In the genomic region with DNA sequence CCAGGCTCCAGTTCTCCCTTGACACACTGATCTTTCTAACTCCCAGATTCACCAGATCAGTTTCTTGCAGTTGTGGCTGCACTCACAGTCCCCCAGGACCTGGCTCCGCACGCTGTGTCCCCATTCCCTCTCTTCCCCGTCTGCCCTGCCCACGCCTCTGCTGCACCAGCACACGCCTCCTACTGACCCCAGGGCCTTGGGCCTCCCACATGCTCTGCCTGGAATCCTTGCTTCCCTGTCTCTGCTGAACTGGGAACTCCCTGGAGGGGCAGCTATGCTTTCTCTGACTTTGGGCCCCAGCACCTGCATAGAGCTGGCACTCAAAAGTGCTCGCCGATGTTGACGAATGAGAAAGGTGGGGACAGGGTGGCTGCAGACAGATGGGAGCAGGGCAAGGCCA, we compare ENCODE assay signal across 2 cellular contexts.
TF ChIP-seq lines count a peak whose summit lies in the region.

No MANE protein-coding gene starts in this region.

TF ChIP-seq in GM23338, 12 proteins besides CTCF, POLR2A, EP300 and RAD21 (continued from another document):
- TF ChIP-seq, protein P1, sequence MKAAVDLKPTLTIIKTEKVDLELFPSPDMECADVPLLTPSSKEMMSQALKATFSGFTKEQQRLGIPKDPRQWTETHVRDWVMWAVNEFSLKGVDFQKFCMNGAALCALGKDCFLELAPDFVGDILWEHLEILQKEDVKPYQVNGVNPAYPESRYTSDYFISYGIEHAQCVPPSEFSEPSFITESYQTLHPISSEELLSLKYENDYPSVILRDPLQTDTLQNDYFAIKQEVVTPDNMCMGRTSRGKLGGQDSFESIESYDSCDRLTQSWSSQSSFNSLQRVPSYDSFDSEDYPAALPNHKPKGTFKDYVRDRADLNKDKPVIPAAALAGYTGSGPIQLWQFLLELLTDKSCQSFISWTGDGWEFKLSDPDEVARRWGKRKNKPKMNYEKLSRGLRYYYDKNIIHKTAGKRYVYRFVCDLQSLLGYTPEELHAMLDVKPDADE (IDR thresholded peaks at IDR 0.05): no peak
- no peak for TF ChIP-seq NANOG (IDR thresholded peaks at IDR 0.05; ENCODE audit: borderline replicate concordance)
- TF ChIP-seq, protein P2, sequence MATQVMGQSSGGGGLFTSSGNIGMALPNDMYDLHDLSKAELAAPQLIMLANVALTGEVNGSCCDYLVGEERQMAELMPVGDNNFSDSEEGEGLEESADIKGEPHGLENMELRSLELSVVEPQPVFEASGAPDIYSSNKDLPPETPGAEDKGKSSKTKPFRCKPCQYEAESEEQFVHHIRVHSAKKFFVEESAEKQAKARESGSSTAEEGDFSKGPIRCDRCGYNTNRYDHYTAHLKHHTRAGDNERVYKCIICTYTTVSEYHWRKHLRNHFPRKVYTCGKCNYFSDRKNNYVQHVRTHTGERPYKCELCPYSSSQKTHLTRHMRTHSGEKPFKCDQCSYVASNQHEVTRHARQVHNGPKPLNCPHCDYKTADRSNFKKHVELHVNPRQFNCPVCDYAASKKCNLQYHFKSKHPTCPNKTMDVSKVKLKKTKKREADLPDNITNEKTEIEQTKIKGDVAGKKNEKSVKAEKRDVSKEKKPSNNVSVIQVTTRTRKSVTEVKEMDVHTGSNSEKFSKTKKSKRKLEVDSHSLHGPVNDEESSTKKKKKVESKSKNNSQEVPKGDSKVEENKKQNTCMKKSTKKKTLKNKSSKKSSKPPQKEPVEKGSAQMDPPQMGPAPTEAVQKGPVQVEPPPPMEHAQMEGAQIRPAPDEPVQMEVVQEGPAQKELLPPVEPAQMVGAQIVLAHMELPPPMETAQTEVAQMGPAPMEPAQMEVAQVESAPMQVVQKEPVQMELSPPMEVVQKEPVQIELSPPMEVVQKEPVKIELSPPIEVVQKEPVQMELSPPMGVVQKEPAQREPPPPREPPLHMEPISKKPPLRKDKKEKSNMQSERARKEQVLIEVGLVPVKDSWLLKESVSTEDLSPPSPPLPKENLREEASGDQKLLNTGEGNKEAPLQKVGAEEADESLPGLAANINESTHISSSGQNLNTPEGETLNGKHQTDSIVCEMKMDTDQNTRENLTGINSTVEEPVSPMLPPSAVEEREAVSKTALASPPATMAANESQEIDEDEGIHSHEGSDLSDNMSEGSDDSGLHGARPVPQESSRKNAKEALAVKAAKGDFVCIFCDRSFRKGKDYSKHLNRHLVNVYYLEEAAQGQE (IDR thresholded peaks at IDR 0.05; ENCODE audit: unreplicated experiment): no peak
- no peak for TF ChIP-seq ZNF331 (CRISPR knock-in tag; IDR thresholded peaks at IDR 0.05; ENCODE audit: low read depth)
- TF ChIP-seq, protein P3, sequence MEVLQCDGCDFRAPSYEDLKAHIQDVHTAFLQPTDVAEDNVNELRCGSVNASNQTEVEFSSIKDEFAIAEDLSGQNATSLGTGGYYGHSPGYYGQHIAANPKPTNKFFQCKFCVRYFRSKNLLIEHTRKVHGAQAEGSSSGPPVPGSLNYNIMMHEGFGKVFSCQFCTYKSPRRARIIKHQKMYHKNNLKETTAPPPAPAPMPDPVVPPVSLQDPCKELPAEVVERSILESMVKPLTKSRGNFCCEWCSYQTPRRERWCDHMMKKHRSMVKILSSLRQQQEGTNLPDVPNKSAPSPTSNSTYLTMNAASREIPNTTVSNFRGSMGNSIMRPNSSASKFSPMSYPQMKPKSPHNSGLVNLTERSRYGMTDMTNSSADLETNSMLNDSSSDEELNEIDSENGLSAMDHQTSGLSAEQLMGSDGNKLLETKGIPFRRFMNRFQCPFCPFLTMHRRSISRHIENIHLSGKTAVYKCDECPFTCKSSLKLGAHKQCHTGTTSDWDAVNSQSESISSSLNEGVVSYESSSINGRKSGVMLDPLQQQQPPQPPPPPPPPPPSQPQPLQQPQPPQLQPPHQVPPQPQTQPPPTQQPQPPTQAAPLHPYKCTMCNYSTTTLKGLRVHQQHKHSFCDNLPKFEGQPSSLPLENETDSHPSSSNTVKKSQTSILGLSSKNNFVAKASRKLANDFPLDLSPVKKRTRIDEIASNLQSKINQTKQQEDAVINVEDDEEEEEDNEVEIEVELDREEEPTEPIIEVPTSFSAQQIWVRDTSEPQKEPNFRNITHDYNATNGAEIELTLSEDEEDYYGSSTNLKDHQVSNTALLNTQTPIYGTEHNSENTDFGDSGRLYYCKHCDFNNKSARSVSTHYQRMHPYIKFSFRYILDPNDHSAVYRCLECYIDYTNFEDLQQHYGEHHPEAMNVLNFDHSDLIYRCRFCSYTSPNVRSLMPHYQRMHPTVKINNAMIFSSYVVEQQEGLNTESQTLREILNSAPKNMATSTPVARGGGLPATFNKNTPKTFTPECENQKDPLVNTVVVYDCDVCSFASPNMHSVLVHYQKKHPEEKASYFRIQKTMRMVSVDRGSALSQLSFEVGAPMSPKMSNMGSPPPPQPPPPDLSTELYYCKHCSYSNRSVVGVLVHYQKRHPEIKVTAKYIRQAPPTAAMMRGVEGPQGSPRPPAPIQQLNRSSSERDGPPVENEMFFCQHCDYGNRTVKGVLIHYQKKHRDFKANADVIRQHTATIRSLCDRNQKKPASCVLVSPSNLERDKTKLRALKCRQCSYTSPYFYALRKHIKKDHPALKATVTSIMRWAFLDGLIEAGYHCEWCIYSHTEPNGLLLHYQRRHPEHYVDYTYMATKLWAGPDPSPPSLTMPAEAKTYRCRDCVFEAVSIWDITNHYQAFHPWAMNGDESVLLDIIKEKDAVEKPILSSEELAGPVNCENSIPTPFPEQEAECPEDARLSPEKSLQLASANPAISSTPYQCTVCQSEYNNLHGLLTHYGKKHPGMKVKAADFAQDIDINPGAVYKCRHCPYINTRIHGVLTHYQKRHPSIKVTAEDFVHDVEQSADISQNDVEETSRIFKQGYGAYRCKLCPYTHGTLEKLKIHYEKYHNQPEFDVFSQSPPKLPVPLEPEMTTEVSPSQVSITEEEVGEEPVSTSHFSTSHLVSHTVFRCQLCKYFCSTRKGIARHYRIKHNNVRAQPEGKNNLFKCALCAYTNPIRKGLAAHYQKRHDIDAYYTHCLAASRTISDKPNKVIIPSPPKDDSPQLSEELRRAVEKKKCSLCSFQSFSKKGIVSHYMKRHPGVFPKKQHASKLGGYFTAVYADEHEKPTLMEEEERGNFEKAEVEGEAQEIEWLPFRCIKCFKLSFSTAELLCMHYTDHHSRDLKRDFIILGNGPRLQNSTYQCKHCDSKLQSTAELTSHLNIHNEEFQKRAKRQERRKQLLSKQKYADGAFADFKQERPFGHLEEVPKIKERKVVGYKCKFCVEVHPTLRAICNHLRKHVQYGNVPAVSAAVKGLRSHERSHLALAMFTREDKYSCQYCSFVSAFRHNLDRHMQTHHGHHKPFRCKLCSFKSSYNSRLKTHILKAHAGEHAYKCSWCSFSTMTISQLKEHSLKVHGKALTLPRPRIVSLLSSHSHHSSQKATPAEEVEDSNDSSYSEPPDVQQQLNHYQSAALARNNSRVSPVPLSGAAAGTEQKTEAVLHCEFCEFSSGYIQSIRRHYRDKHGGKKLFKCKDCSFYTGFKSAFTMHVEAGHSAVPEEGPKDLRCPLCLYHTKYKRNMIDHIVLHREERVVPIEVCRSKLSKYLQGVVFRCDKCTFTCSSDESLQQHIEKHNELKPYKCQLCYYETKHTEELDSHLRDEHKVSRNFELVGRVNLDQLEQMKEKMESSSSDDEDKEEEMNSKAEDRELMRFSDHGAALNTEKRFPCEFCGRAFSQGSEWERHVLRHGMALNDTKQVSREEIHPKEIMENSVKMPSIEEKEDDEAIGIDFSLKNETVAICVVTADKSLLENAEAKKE (CRISPR knock-in tag; IDR thresholded peaks at IDR 0.05): no peak
- TF ChIP-seq EZH2 (IDR thresholded peaks at IDR 0.05; ENCODE audit: low read depth, unreplicated experiment): no peak
- no peak for TF ChIP-seq POLR2AphosphoS5 (IDR thresholded peaks at IDR 0.05; ENCODE audit: low read depth)
- TF ChIP-seq CREB1 (CRISPR knock-in tag; IDR thresholded peaks at IDR 0.05; ENCODE audit: low read depth): no peak

TF ChIP-seq in H1, 55 proteins besides CTCF, POLR2A, EP300 and RAD21 (continues in another document):
- TF ChIP-seq, protein P4, sequence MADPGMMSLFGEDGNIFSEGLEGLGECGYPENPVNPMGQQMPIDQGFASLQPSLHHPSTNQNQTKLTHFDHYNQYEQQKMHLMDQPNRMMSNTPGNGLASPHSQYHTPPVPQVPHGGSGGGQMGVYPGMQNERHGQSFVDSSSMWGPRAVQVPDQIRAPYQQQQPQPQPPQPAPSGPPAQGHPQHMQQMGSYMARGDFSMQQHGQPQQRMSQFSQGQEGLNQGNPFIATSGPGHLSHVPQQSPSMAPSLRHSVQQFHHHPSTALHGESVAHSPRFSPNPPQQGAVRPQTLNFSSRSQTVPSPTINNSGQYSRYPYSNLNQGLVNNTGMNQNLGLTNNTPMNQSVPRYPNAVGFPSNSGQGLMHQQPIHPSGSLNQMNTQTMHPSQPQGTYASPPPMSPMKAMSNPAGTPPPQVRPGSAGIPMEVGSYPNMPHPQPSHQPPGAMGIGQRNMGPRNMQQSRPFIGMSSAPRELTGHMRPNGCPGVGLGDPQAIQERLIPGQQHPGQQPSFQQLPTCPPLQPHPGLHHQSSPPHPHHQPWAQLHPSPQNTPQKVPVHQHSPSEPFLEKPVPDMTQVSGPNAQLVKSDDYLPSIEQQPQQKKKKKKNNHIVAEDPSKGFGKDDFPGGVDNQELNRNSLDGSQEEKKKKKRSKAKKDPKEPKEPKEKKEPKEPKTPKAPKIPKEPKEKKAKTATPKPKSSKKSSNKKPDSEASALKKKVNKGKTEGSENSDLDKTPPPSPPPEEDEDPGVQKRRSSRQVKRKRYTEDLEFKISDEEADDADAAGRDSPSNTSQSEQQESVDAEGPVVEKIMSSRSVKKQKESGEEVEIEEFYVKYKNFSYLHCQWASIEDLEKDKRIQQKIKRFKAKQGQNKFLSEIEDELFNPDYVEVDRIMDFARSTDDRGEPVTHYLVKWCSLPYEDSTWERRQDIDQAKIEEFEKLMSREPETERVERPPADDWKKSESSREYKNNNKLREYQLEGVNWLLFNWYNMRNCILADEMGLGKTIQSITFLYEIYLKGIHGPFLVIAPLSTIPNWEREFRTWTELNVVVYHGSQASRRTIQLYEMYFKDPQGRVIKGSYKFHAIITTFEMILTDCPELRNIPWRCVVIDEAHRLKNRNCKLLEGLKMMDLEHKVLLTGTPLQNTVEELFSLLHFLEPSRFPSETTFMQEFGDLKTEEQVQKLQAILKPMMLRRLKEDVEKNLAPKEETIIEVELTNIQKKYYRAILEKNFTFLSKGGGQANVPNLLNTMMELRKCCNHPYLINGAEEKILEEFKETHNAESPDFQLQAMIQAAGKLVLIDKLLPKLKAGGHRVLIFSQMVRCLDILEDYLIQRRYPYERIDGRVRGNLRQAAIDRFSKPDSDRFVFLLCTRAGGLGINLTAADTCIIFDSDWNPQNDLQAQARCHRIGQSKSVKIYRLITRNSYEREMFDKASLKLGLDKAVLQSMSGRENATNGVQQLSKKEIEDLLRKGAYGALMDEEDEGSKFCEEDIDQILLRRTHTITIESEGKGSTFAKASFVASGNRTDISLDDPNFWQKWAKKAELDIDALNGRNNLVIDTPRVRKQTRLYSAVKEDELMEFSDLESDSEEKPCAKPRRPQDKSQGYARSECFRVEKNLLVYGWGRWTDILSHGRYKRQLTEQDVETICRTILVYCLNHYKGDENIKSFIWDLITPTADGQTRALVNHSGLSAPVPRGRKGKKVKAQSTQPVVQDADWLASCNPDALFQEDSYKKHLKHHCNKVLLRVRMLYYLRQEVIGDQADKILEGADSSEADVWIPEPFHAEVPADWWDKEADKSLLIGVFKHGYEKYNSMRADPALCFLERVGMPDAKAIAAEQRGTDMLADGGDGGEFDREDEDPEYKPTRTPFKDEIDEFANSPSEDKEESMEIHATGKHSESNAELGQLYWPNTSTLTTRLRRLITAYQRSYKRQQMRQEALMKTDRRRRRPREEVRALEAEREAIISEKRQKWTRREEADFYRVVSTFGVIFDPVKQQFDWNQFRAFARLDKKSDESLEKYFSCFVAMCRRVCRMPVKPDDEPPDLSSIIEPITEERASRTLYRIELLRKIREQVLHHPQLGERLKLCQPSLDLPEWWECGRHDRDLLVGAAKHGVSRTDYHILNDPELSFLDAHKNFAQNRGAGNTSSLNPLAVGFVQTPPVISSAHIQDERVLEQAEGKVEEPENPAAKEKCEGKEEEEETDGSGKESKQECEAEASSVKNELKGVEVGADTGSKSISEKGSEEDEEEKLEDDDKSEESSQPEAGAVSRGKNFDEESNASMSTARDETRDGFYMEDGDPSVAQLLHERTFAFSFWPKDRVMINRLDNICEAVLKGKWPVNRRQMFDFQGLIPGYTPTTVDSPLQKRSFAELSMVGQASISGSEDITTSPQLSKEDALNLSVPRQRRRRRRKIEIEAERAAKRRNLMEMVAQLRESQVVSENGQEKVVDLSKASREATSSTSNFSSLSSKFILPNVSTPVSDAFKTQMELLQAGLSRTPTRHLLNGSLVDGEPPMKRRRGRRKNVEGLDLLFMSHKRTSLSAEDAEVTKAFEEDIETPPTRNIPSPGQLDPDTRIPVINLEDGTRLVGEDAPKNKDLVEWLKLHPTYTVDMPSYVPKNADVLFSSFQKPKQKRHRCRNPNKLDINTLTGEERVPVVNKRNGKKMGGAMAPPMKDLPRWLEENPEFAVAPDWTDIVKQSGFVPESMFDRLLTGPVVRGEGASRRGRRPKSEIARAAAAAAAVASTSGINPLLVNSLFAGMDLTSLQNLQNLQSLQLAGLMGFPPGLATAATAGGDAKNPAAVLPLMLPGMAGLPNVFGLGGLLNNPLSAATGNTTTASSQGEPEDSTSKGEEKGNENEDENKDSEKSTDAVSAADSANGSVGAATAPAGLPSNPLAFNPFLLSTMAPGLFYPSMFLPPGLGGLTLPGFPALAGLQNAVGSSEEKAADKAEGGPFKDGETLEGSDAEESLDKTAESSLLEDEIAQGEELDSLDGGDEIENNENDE (IDR thresholded peaks at IDR 0.05; ENCODE audit: insufficient replicate concordance, low read length): no peak
- TF ChIP-seq BCL11A (IDR thresholded peaks at IDR 0.05; ENCODE audit: low read depth in 2 of 2, low read length in 2 of 2) (no peak), TEAD4 (IDR thresholded peaks at IDR 0.05; ENCODE audit: low read depth, low read length) (no peak), POLR2AphosphoS5 (IDR thresholded peaks at IDR 0.05; ENCODE audit: low read depth, low read length) (no peak), HDAC6 (IDR thresholded peaks at IDR 0.05; ENCODE audit: low read depth, low read length) (no peak), KDM4A (IDR thresholded peaks at IDR 0.05; ENCODE audit: low read depth, low read length, severe bottlenecking) (no peak), SP4 (IDR thresholded peaks at IDR 0.05; ENCODE audit: low read length) (no peak), ZNF274 (IDR thresholded peaks at IDR 0.05; ENCODE audit: borderline replicate concordance, extremely low read depth, low read length) (no peak), RBBP5 (IDR thresholded peaks at IDR 0.05; ENCODE audit: borderline replicate concordance, low read depth, low read length) (no peak), MAFK (IDR thresholded peaks at IDR 0.05; ENCODE audit: low read depth, low read length) (no peak), CREB1 (IDR thresholded peaks at IDR 0.05) (no peak), SP2 (IDR thresholded peaks at IDR 0.05; ENCODE audit: low read length) (no peak), SIRT6 (IDR thresholded peaks at IDR 0.05; ENCODE audit: low read length) (no peak)
- TF ChIP-seq, protein P5, sequence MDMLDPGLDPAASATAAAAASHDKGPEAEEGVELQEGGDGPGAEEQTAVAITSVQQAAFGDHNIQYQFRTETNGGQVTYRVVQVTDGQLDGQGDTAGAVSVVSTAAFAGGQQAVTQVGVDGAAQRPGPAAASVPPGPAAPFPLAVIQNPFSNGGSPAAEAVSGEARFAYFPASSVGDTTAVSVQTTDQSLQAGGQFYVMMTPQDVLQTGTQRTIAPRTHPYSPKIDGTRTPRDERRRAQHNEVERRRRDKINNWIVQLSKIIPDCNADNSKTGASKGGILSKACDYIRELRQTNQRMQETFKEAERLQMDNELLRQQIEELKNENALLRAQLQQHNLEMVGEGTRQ (IDR thresholded peaks at IDR 0.05; ENCODE audit: low read length): no peak
- TF ChIP-seq, protein P6, sequence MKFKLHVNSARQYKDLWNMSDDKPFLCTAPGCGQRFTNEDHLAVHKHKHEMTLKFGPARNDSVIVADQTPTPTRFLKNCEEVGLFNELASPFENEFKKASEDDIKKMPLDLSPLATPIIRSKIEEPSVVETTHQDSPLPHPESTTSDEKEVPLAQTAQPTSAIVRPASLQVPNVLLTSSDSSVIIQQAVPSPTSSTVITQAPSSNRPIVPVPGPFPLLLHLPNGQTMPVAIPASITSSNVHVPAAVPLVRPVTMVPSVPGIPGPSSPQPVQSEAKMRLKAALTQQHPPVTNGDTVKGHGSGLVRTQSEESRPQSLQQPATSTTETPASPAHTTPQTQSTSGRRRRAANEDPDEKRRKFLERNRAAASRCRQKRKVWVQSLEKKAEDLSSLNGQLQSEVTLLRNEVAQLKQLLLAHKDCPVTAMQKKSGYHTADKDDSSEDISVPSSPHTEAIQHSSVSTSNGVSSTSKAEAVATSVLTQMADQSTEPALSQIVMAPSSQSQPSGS (IDR thresholded peaks at IDR 0.05; ENCODE audit: low read length): no peak
